Comparison of ENCODE assay signal across 8 cellular contexts in the genomic region with DNA sequence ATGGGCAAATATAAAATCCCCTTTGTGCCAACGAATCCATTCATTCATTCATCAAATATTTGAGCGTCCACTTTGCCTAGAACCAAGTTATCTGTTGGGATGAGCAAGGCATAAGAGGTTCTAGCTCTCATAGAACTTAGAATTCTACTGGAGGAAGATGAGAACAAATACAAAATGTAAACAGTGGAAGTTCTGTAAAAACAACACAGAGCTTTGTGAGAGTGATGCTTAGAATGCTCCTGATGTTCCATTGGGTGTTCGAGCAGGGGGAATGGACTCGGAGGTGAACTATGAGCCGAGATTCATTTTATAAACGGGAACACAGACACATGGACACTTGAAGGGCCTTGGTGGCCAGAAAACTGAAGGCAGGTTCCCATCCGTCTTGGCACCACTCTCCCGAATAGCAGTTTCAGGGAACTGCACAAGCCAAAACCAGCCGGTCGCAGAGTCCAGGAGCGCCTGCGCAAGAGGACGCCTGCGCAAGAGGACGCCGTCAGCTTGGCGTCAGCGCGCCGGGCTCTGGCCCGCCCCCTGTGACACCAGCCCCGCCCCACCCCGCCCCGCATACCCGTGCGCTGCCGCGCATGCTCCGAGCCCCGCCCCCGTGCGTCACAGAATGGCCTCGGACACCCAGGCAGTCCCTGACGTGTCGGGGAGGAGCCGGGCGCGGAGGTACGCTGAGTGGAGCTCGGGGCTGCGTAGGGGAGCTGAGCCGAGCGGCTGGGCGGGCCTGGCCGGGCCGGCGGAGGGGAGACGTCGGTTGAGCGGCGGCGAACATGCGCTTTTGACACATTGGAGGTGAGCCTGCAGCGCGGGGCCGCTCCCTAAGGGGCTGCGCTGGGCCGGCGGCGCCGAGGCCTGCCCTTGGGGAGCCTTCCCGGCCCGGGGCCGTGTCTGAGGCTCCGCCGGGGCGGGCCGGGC. TPM values are rescaled to one million over a fixed set of nuclear protein-coding genes. Genes with fewer than 3 reads are reported as not detected.
DNase-seq lines count a peak whose midpoint lies in the region; ATAC-seq and TF ChIP-seq lines count a peak whose summit lies in the region.

A gene with protein sequence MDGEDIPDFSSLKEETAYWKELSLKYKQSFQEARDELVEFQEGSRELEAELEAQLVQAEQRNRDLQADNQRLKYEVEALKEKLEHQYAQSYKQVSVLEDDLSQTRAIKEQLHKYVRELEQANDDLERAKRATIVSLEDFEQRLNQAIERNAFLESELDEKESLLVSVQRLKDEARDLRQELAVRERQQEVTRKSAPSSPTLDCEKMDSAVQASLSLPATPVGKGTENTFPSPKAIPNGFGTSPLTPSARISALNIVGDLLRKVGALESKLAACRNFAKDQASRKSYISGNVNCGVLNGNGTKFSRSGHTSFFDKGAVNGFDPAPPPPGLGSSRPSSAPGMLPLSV (plus strand): TSS at position 640 of the 924 bp plus-strand sequence. CDS start 8,388 bp downstream, outside the sequence.

- H3K36me3 ChIP-seq in rectal smooth muscle tissue (ENCODE audit: control insufficient read depth, insufficient read depth, low read length) (no peaks in the 10 kb centered on the region), vagina (no peaks in the 10 kb centered on the region)

- H3K27ac ChIP-seq in rectal smooth muscle tissue (ENCODE audit: low read depth, low read length): peak within 1 kb of the TSS; percentile 97
- peak within 1 kb of the TSS; percentile 98 for H3K27ac ChIP-seq in vagina

- peak; percentile 67 to 100 for TF ChIP-seq POLR2A in vagina (IDR thresholded peaks at IDR 0.05)

- H3K9ac ChIP-seq in rectal smooth muscle tissue (ENCODE audit: low read length): peak within 1 kb of the TSS; percentile 94

- DNase-seq in NCI-H2081 (lab: John Stamatoyannopoulos, UW) (peak; percentile 93 to 94), T-helper 9 cell (peak; percentile 99), astrocyte of the cerebellum (ENCODE audit: low read depth) (peak; percentile 93), hepatic stellate cell (ENCODE audit: low spot score) (peak; percentile 99), vagina (ENCODE audit: extremely low spot score in 2 of 2) (peak; percentile 98 to 99)

- H3K27me3 ChIP-seq in rectal smooth muscle tissue (ENCODE audit: control insufficient read depth, insufficient read depth, low read length): no peaks in the 10 kb centered on the region
- no peaks in the 10 kb centered on the region for H3K27me3 ChIP-seq in vagina

- intact Hi-C loops in vagina (cut with DNase I): no loop called here

- ATAC-seq in GM18517 (IDR thresholded peaks at IDR 0.05; ENCODE audit: unreplicated experiment) (peak; percentile 91), HG03039 (IDR thresholded peaks at IDR 0.05; ENCODE audit: unreplicated experiment) (peak; percentile 87)

- no peaks in the 10 kb centered on the region for H3K9me3 ChIP-seq in vagina

- peak within 1 kb of the TSS; percentile 97 for H3K4me3 ChIP-seq in astrocyte of the cerebellum (ENCODE audit: low read depth, low read length)
- H3K4me3 ChIP-seq in rectal smooth muscle tissue (ENCODE audit: low read length): peak within 1 kb of the TSS; percentile 89
- peak within 1 kb of the TSS; percentile 87 to 100 for H3K4me3 ChIP-seq in vagina

- H3K4me1 ChIP-seq in rectal smooth muscle tissue (ENCODE audit: control insufficient read depth, insufficient read depth, low read length) (peaks cover 9% of the 10 kb centered on the region), vagina (peaks cover 48% of the 10 kb centered on the region)

- in situ Hi-C loops in astrocyte of the cerebellum (cut with HindIII; ENCODE audit: low sequenced_read_pairs): no loop called here

- TF ChIP-seq CTCF in astrocyte of the cerebellum (IDR thresholded peaks at IDR 0.05; ENCODE audit: low read depth, low read length, missing control alignments): no peak
- no peak for TF ChIP-seq CTCF in vagina (IDR thresholded peaks at IDR 0.05)

RNA-seq across cellular contexts. Expression of the gene that starts here (rescaled TPM):
- 66.5 TPM for total RNA-seq in vagina

Comparison
In these comparisons a context has a peak if more than half of its experiments do, and no peak if none do; other contexts are left out.
1. Peak in every context shown above with its lines: DNase-seq, ATAC-seq, H3K4me3 ChIP-seq and H3K27ac ChIP-seq.